14 cellular contexts compared by ENCODE assay signal in genomic region chr2:241325257-241325656, GRCh38.
"Had no signal": no experiment of that assay in that cellular context is flagged by ENCODE, and none has a peak within 500 bp of the region (broad histone marks: within the 10 kb centered on the region; RNA-seq: fewer than 3 reads in every experiment).

No MANE protein-coding gene starts in this region.

- H3K27me3 Mint-ChIP-seq: central memory CD8-positive, alpha-beta T cell had no signal

- H3K27ac Mint-ChIP-seq: stimulated activated effector memory CD8-positive, alpha-beta T cell treated with anti-CD3 and anti-CD28 coated beads, Interleukin-12 subunit alpha, Interleukin-12 subunit beta, amount 100 ng/mL, for 72 hours had no signal

- DNase-seq: activated CD4-positive, CD25-positive, alpha-beta regulatory T cell; activated naive CD4-positive, alpha-beta T cell treated with Interleukin-2 at 50 U/mL for 16 hours; amniotic stem cell; body of pancreas; effector memory CD4-positive, alpha-beta T cell; kidney; posterior cingulate gyrus; small intestine; transverse colon had no signal

- H3K9me3 ChIP-seq: body of pancreas, gastroesophageal sphincter, right atrium auricular region, transverse colon had no signal

- ATAC-seq: body of pancreas; gastroesophageal sphincter; stimulated activated effector memory CD8-positive, alpha-beta T cell treated with anti-CD3 and anti-CD28 coated beads, Interleukin-12 subunit alpha, Interleukin-12 subunit beta, amount 100 ng/mL, for 72 hours had no signal

- H3K4me3 Mint-ChIP-seq: central memory CD8-positive, alpha-beta T cell; stimulated activated effector memory CD8-positive, alpha-beta T cell treated with anti-CD3 and anti-CD28 coated beads, Interleukin-12 subunit alpha, Interleukin-12 subunit beta, amount 100 ng/mL, for 72 hours had no signal

- H3K9me3 Mint-ChIP-seq: central memory CD8-positive, alpha-beta T cell; stimulated activated effector memory CD8-positive, alpha-beta T cell treated with anti-CD3 and anti-CD28 coated beads, Interleukin-12 subunit alpha, Interleukin-12 subunit beta, amount 100 ng/mL, for 72 hours had no signal

- H3K27me3 ChIP-seq: body of pancreas, gastroesophageal sphincter, right atrium auricular region, transverse colon had no signal

- H3K4me3 ChIP-seq: body of pancreas, gastroesophageal sphincter, right atrium auricular region, SK-N-MC, transverse colon had no signal
